In the genomic region with DNA sequence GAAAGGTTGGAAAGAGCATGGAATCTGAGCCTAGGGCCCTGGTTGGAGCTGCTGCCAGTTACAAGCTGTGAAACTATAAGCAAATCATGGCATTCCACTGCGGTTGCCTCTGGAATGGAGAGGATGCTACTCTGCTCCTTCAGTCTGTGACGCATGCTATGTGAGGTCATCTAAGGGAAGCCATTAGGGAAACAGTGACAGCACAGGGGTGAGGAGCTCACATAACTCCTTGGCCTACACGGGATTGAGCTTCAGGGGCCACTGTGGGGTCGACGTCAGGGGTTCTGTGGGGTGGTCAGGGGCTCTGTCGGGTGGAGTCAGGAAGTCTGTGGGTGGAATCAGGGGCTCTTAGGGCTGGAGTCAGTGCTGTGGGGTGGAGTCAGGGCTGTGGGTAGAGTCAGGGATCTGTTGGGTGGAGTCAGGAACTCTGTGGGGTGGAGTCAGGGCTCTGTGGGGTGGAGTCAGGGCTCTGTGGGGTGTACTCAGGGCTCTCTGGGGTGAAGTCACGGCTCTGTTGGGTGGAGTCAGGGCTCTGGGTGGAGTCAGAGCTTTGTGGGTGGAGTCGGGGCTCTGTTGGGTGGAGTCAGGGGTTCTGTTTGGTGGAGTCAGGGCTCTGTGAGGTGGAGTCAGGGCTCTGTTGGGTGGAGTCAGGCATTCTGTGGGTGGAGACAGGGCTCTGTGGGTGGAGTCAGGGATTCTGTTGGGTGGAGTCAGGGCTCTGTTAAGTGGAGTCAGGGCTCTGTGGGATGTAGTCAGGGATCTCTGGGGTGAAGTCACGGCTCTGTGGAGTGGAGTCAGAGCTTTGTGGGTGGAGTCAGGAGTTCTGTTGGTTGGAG, we compare ENCODE assay signal across 9 cellular contexts. TPM values are rescaled to one million over a fixed set of nuclear protein-coding genes. Genes with fewer than 3 reads are reported as not detected.
DNase-seq lines count a peak whose midpoint lies in the region; ATAC-seq and TF ChIP-seq lines count a peak whose summit lies in the region.
"Had no signal": no experiment of that assay in that cellular context is flagged by ENCODE, and none has a peak within 500 bp of the region (broad histone marks: within the 10 kb centered on the region; RNA-seq: fewer than 3 reads in every experiment).

No MANE protein-coding gene starts in this region.

- TF ChIP-seq EP300 in tibial nerve (IDR thresholded peaks at IDR 0.05), result peak in 1 of 2 donors; percentile 57

- H3K36me3 ChIP-seq in DND-41 (ENCODE audit: insufficient read depth, low read length), result no peaks in the 10 kb centered on the region
- no peaks in the 10 kb centered on the region for H3K36me3 ChIP-seq in SJSA1
- H3K36me3 ChIP-seq in lung (ENCODE audit: control insufficient read depth in 2 of 2, insufficient read depth in 2 of 2, low read length in 2 of 2), result no peaks in the 10 kb centered on the region
- no peaks in the 10 kb centered on the region for H3K36me3 ChIP-seq in tibial nerve
- H3K36me3 ChIP-seq: neutrophil had no signal

- peaks cover 54% of the 10 kb centered on the region for H3K27me3 Mint-ChIP-seq in central memory CD8-positive, alpha-beta T cell

- peak overlapping the region; percentile 41 for H3K27ac Mint-ChIP-seq in central memory CD8-positive, alpha-beta T cell (ENCODE audit: low read depth)

- no peaks in the 10 kb centered on the region for H4K20me1 ChIP-seq in DND-41 (ENCODE audit: insufficient read depth, low read length)

- H3K27ac ChIP-seq in DND-41 (ENCODE audit: low read length), result no peak overlapping the region
- H3K27ac ChIP-seq in SJSA1, result peak overlapping the region; percentile 99
- H3K27ac ChIP-seq in lung (ENCODE audit: low read depth in 1 of 2, low read length in 1 of 2), result peak overlapping the region in 1 of 2 donors; percentile 35
- peak overlapping the region; percentile 58 to 91 (median 82) for H3K27ac ChIP-seq in tibial nerve
- H3K27ac ChIP-seq: neutrophil had no signal

- no peaks in the 10 kb centered on the region for H3K79me2 ChIP-seq in DND-41 (ENCODE audit: insufficient read depth, low read length)

- WGBS in lung, 2 donors, result 62 to 77% methylated on average over 9 of the region's 9 CpGs
- 21 to 37% methylated on average over 7 to 9 of the region's 9 CpGs for WGBS in tibial nerve, 2 donors

- H3K4me3 ChIP-seq in DND-41 (ENCODE audit: low read depth in 1 of 2, low read length in 2 of 2) (no peak overlapping the region), SJSA1 (peak overlapping the region; percentile 9; the same call in 1 of the 2 replicates), lung (no peak overlapping the region), tibial nerve (peak overlapping the region in 1 of 4 donors; percentile 14)

- H3K4me2 ChIP-seq in DND-41 (ENCODE audit: insufficient read depth, low read length), result no peak overlapping the region

- no peaks in the 10 kb centered on the region for H3K9me3 Mint-ChIP-seq in central memory CD8-positive, alpha-beta T cell

- no peak overlapping the region for H3K4me3 Mint-ChIP-seq in central memory CD8-positive, alpha-beta T cell

- DNase-seq in DND-41, result peak; percentile 75
- peak; percentile 94 to 97 for DNase-seq in SJSA1 (ENCODE audit: low read depth in 1 of 2, low spot score in 2 of 2)
- DNase-seq in central memory CD8-positive, alpha-beta T cell (ENCODE audit: low spot score in 2 of 2), result no peak
- peak; percentile 57 for DNase-seq in lung (ENCODE audit: low spot score)
- peak; percentile 91 to 93 for DNase-seq in tibial nerve (ENCODE audit: low spot score in 2 of 2)
- DNase-seq in effector CD4-positive, alpha-beta T cell, result no peak

- no peaks in the 10 kb centered on the region for H3K9me3 ChIP-seq in DND-41 (ENCODE audit: insufficient read depth, low read length, severe bottlenecking)
- no peaks in the 10 kb centered on the region for H3K9me3 ChIP-seq in SJSA1 (replicated peaks)
- no peaks in the 10 kb centered on the region for H3K9me3 ChIP-seq in lung (ENCODE audit: control insufficient read depth in 2 of 2, insufficient read depth in 1 of 2, low read length in 1 of 2)
- H3K9me3 ChIP-seq in tibial nerve, result no peaks in the 10 kb centered on the region
- H3K9me3 ChIP-seq: neutrophil had no signal

- TF ChIP-seq POLR2A in tibial nerve (IDR thresholded peaks at IDR 0.05), result peak in 1 of 2 donors; percentile 11

- ATAC-seq in DND-41 (ENCODE audit: insufficient read depth, low read depth), result peak; percentile 82
- ATAC-seq in HG02678 (IDR thresholded peaks at IDR 0.05; ENCODE audit: unreplicated experiment), result peak; percentile 49
- ATAC-seq in central memory CD8-positive, alpha-beta T cell (replicated peaks; ENCODE audit: extremely low read depth, poor library complexity, severe bottlenecking), result no peak
- peak; percentile 74 for ATAC-seq in lung (ENCODE audit: insufficient read depth, low FRiP score)
- no peak for ATAC-seq in GM21619 (IDR thresholded peaks at IDR 0.05; ENCODE audit: unreplicated experiment)

- no peaks in the 10 kb centered on the region for H3K36me3 Mint-ChIP-seq in central memory CD8-positive, alpha-beta T cell (ENCODE audit: insufficient read depth)

- peaks cover 2% of the 10 kb centered on the region for H3K27me3 ChIP-seq in DND-41 (ENCODE audit: insufficient read depth, low read length, poor library complexity)
- H3K27me3 ChIP-seq in SJSA1 (replicated peaks), result no peaks in the 10 kb centered on the region
- no peaks in the 10 kb centered on the region for H3K27me3 ChIP-seq in lung (ENCODE audit: control insufficient read depth, insufficient read depth)
- no peaks in the 10 kb centered on the region for H3K27me3 ChIP-seq in tibial nerve

- TF ChIP-seq CTCF in DND-41 (IDR thresholded peaks at IDR 0.05; ENCODE audit: borderline replicate concordance, extremely low read depth, low read length, poor library complexity, severe bottlenecking) (no peak), lung (IDR thresholded peaks at IDR 0.05; ENCODE audit: control extremely low read depth, extremely low read depth) (no peak), tibial nerve (IDR thresholded peaks at IDR 0.05) (no peak)

- peaks cover 4% of the 10 kb centered on the region for H3K4me1 Mint-ChIP-seq in central memory CD8-positive, alpha-beta T cell

- H2AFZ ChIP-seq in DND-41 (ENCODE audit: low read depth, low read length), result no peak overlapping the region

- no peak overlapping the region for H3K9ac ChIP-seq in DND-41 (ENCODE audit: low read depth, low read length)

- H3K4me1 ChIP-seq in DND-41 (ENCODE audit: insufficient read depth, low read length) (peaks cover 3% of the 10 kb centered on the region; the same call in 1 of the 2 replicates), SJSA1 (replicated peaks) (peaks cover 57% of the 10 kb centered on the region), lung (ENCODE audit: control insufficient read depth in 2 of 2, insufficient read depth in 2 of 2, low read length in 2 of 2) (peaks cover 0 to 6% of the 10 kb centered on the region in 2 donors), tibial nerve (peaks cover 0 to 66% (median 24%) of the 10 kb centered on the region in 4 donors)

RNA-seq across cellular contexts. Expression of gene MEDAG, which starts 35.8 kb away (rescaled TPM):
- total RNA-seq in SJSA1 (2014; rRNA removed; shearing (Covaris generic)), result not detected in 2 replicates
- total RNA-seq in lung, result 10 to 100 TPM in 1 of 2 donors, under 1 TPM in 1; 0.97 to 14.4 TPM
- 1 to 10 TPM; 7.7 to 9.0 TPM for polyA plus RNA-seq in lung
- total RNA-seq in tibial nerve, result 100 to 1,000 TPM in 3 of 4 donors, 10 to 100 TPM in 1; 95.1 to 151 (median 122) TPM

Comparison
In these comparisons a context has a peak if more than half of its experiments do, and no peak if none do; other contexts are left out.
1. ATAC-seq: peak in DND-41 (single experiment), HG02678 (single experiment) and lung (single experiment); none in central memory CD8-positive, alpha-beta T cell (single experiment) and GM21619 (single experiment).
2. DNase-seq: peak in DND-41 (single experiment), SJSA1 (2 of 2), lung (single experiment) and tibial nerve (2 of 2); none in central memory CD8-positive, alpha-beta T cell (0 of 2) and effector CD4-positive, alpha-beta T cell (single experiment).
3. RNA of gene MEDAG, which starts 35.8 kb away (total RNA-seq): 95.1 to 151 TPM in tibial nerve; 0.97 to 14.4 TPM in lung and not detected in SJSA1; every median in the first group is over 4 times any median in the second.